13 cellular contexts compared by ENCODE assay signal in genomic region chrX:14003876-14004425, GRCh38. TPM values are rescaled to one million over a fixed set of nuclear protein-coding genes. Genes with fewer than 3 reads are reported as not detected.
DNase-seq lines count a peak whose midpoint lies in the region; ATAC-seq lines count a peak whose summit lies in the region.
"Had no signal": no experiment of that assay in that cellular context is flagged by ENCODE, and none has a peak within 500 bp of the region (broad histone marks: within the 10 kb centered on the region; RNA-seq: fewer than 3 reads in every experiment).

No MANE protein-coding gene starts in this region.

- no peaks in the 10 kb centered on the region for H3K27me3 Mint-ChIP-seq in activated T-cell treated with anti-CD3 and anti-CD28 coated beads, Interleukin-2, amount 50 U/mL, for 72 hours (ENCODE audit: low read depth)

- no peak for DNase-seq in activated CD4-positive, CD25-positive, alpha-beta regulatory T cell (lab: John Stamatoyannopoulos, UW)
- no peak for DNase-seq in activated T-cell treated with anti-CD3 and anti-CD28 coated beads, Interleukin-2, amount 50 U/mL, for 72 hours
- DNase-seq in activated T-cell treated with anti-CD3 and anti-CD28 coated beads, Interleukin-2, amount 50 U/mL, for 48 hours = no peak
- no peak for DNase-seq in stimulated activated effector memory CD8-positive, alpha-beta T cell treated with anti-CD3 and anti-CD28 coated beads, Interleukin-12 subunit alpha, Interleukin-12 subunit beta, amount 100 ng/mL, for 72 hours (ENCODE audit: low spot score in 2 of 2)
- no peak for DNase-seq in iPS-NIHi11 (ENCODE audit: low spot score)
- DNase-seq in SHP77 (lab: John Stamatoyannopoulos, UW) = no peak
- DNase-seq: AML-193, DMS53, GF-D8, GM23248 had no signal

- H3K4me3 Mint-ChIP-seq in activated T-cell treated with anti-CD3 and anti-CD28 coated beads, Interleukin-2, amount 50 U/mL, for 72 hours = no peak overlapping the region
- no peak overlapping the region for H3K4me3 Mint-ChIP-seq in stimulated activated effector memory CD8-positive, alpha-beta T cell treated with anti-CD3 and anti-CD28 coated beads, Interleukin-12 subunit alpha, Interleukin-12 subunit beta, amount 100 ng/mL, for 72 hours

- no peak overlapping the region for H3K27ac Mint-ChIP-seq in activated T-cell treated with anti-CD3 and anti-CD28 coated beads, Interleukin-2, amount 50 U/mL, for 72 hours
- no peak overlapping the region for H3K27ac Mint-ChIP-seq in stimulated activated effector memory CD8-positive, alpha-beta T cell treated with anti-CD3 and anti-CD28 coated beads, Interleukin-12 subunit alpha, Interleukin-12 subunit beta, amount 100 ng/mL, for 72 hours

- H3K4me1 Mint-ChIP-seq in activated T-cell treated with anti-CD3 and anti-CD28 coated beads, Interleukin-2, amount 50 U/mL, for 72 hours (ENCODE audit: low read depth) = peaks cover 17% of the 10 kb centered on the region
- H3K4me1 Mint-ChIP-seq in stimulated activated effector memory CD8-positive, alpha-beta T cell treated with anti-CD3 and anti-CD28 coated beads, Interleukin-12 subunit alpha, Interleukin-12 subunit beta, amount 100 ng/mL, for 72 hours = no peaks in the 10 kb centered on the region

- H3K36me3 Mint-ChIP-seq in activated T-cell treated with anti-CD3 and anti-CD28 coated beads, Interleukin-2, amount 50 U/mL, for 72 hours (ENCODE audit: insufficient read depth in 2 of 2) = peaks cover 3 to 9% of the 10 kb centered on the region in 2 donors
- peaks cover 7% of the 10 kb centered on the region for H3K36me3 Mint-ChIP-seq in stimulated activated effector memory CD8-positive, alpha-beta T cell treated with anti-CD3 and anti-CD28 coated beads, Interleukin-12 subunit alpha, Interleukin-12 subunit beta, amount 100 ng/mL, for 72 hours

- peak; percentile 28 to 73 for ATAC-seq in activated CD4-positive, CD25-positive, alpha-beta regulatory T cell treated with anti-CD3 and anti-CD28 coated beads, Interleukin-2, amount 50 U/mL, for 24 hours
- peak; percentile 83 to 92 for ATAC-seq in activated T-cell treated with anti-CD3 and anti-CD28 coated beads, Interleukin-2, amount 50 U/mL, for 72 hours (replicated peaks in 1 of 2)
- ATAC-seq in GM19463 (IDR thresholded peaks at IDR 0.05; ENCODE audit: unreplicated experiment) = peak; percentile 67
- peak; percentile 59 for ATAC-seq in stimulated activated effector memory CD8-positive, alpha-beta T cell treated with anti-CD3 and anti-CD28 coated beads, Interleukin-12 subunit alpha, Interleukin-12 subunit beta, amount 100 ng/mL, for 72 hours
- ATAC-seq: HCT116 had no signal

- H3K9me3 Mint-ChIP-seq in activated T-cell treated with anti-CD3 and anti-CD28 coated beads, Interleukin-2, amount 50 U/mL, for 72 hours = peaks cover 0 to 5% of the 10 kb centered on the region in 2 donors
- H3K9me3 Mint-ChIP-seq in stimulated activated effector memory CD8-positive, alpha-beta T cell treated with anti-CD3 and anti-CD28 coated beads, Interleukin-12 subunit alpha, Interleukin-12 subunit beta, amount 100 ng/mL, for 72 hours = no peaks in the 10 kb centered on the region

RNA-seq across cellular contexts. Expression of gene GEMIN8, which starts 25.7 kb away (rescaled TPM):
- 10 to 100 TPM; 12.8 to 13.4 TPM for total RNA-seq in activated T-cell treated with anti-CD3 and anti-CD28 coated beads, Interleukin-2, amount 50 U/mL, for 72 hours
